ENCODE assay signal across 2 cellular contexts in the genomic region with DNA sequence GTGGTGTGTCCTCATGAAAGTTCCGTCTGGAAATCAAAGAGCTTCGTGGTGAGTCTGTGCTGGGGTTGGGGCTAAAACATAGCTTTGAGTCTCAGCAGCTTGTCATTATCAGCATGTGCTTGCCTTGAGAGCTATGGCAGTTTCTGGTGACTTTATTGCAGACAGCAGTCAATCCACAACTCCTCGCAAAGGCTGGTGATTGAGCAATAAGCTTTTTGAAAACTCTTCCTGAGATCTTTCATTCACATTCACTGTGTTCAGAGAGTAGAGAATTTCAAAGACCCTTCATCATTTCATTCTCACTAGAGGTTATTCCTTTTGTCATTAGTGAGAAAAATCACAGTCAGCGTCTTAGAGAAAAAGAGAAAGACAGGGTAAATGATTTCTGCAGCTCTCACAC.
TF ChIP-seq lines count a peak whose summit lies in the region.

No MANE protein-coding gene starts in this region.

TF ChIP-seq in Ishikawa, 13 proteins besides CTCF, POLR2A, EP300 and RAD21:
- TF ChIP-seq YY1 (IDR thresholded peaks at IDR 0.05; ENCODE audit: low read depth) (no peak), CEBPB (IDR thresholded peaks at IDR 0.05) (peak; percentile 42; the same call in 1 of the 2 replicates)

TF ChIP-seq in H1, 55 proteins besides CTCF, POLR2A, EP300 and RAD21:
- peak; percentile 74 for TF ChIP-seq CEBPB (IDR thresholded peaks at IDR 0.05; ENCODE audit: low read depth, low read length)
- no peak for TF ChIP-seq CBX5 (IDR thresholded peaks at IDR 0.05; ENCODE audit: low read depth, low read length)
